In genomic region chr9:113379829-113380210, GRCh38 we compare ENCODE assay signal across 3 cellular contexts. TPM values are rescaled to one million over a fixed set of nuclear protein-coding genes. Genes with fewer than 3 reads are reported as not detected.
"Had no signal": no experiment of that assay in that cellular context is flagged by ENCODE, and none has a peak within 500 bp of the region (broad histone marks: within the 10 kb centered on the region; RNA-seq: fewer than 3 reads in every experiment).

No MANE protein-coding gene starts in this region.

RNA-seq across cellular contexts. Expression of gene BSPRY, which starts 30.5 kb away (rescaled TPM):
- total RNA-seq: ascending aorta, LHCN-M2, RPMI7951 had no signal

RNA-seq across cellular contexts. Expression of gene C9orf43, which starts 30.7 kb away (rescaled TPM):
- total RNA-seq: ascending aorta had no signal
